16 cellular contexts compared by ENCODE assay signal in genomic region chr4:153434190-153434589, GRCh38. TPM values are rescaled to one million over a fixed set of nuclear protein-coding genes. Genes with fewer than 3 reads are reported as not detected.
DNase-seq lines count a peak whose midpoint lies in the region; ATAC-seq and TF ChIP-seq lines count a peak whose summit lies in the region.
"Had no signal": no experiment of that assay in that cellular context is flagged by ENCODE, and none has a peak within 500 bp of the region (broad histone marks: within the 10 kb centered on the region; RNA-seq: fewer than 3 reads in every experiment).

No MANE protein-coding gene starts in this region.

- no peak overlapping the region for H3K27ac ChIP-seq in CD4-positive, alpha-beta T cell (ENCODE audit: low read depth, low read length)
- H3K27ac ChIP-seq: brain microvascular endothelial cell, tibial nerve had no signal

- no peak for TF ChIP-seq CTCF in CD4-positive, alpha-beta T cell (IDR thresholded peaks at IDR 0.05)
- no peak for TF ChIP-seq CTCF in GM06990 (IDR thresholded peaks at IDR 0.05; ENCODE audit: insufficient read depth, low read length, poor library complexity, severe bottlenecking)
- TF ChIP-seq CTCF in activated B cell treated with CpG ODN at 0.5 μM for 24 hours (IDR thresholded peaks at IDR 0.05): no peak

- H3K27me3 ChIP-seq in CD4-positive, alpha-beta T cell (ENCODE audit: control insufficient read depth, insufficient read depth, low read length): no peaks in the 10 kb centered on the region
- H3K27me3 ChIP-seq in GM06990 (replicated peaks; ENCODE audit: control insufficient read depth, insufficient read depth, low read length): no peaks in the 10 kb centered on the region
- H3K27me3 ChIP-seq: brain microvascular endothelial cell, tibial nerve had no signal

- no peaks in the 10 kb centered on the region for H3K9me3 Mint-ChIP-seq in CD4-positive, alpha-beta T cell
- no peaks in the 10 kb centered on the region for H3K9me3 Mint-ChIP-seq in activated B cell treated with CpG ODN at 0.5 μM for 24 hours
- H3K9me3 Mint-ChIP-seq in naive B cell: peaks cover 0 to 2% (median 0%) of the 10 kb centered on the region in 7 donors

- peak overlapping the region; percentile 91 for H3K27ac Mint-ChIP-seq in CD4-positive, alpha-beta T cell
- H3K27ac Mint-ChIP-seq in activated B cell treated with CpG ODN at 0.5 μM for 24 hours: peak overlapping the region; percentile 93
- H3K27ac Mint-ChIP-seq in naive B cell: peak overlapping the region; percentile 69 to 96 (median 94)

- peaks cover 73% of the 10 kb centered on the region for H3K4me1 Mint-ChIP-seq in CD4-positive, alpha-beta T cell (ENCODE audit: low read depth)
- H3K4me1 Mint-ChIP-seq in activated B cell treated with CpG ODN at 0.5 μM for 24 hours (peaks cover 71% of the 10 kb centered on the region), naive B cell (peaks cover 55 to 90% (median 63%) of the 10 kb centered on the region in 3 donors)

- H3K9me3 ChIP-seq in CD4-positive, alpha-beta T cell (ENCODE audit: control insufficient read depth, low read length): no peaks in the 10 kb centered on the region
- H3K9me3 ChIP-seq: tibial nerve had no signal

- no peak for ATAC-seq in CD4-positive, alpha-beta T cell (ENCODE audit: poor library complexity)
- ATAC-seq in activated B cell treated with CpG ODN at 0.5 μM for 24 hours (ENCODE audit: low read depth) (no peak), naive B cell (ENCODE audit: low read depth in 2 of 2) (no peak), HG03565 (IDR thresholded peaks at IDR 0.05; ENCODE audit: unreplicated experiment) (no peak)

- CTCF ChIA-PET in CD4-positive, alpha-beta T cell (lab: Charles Lee): interaction anchor here (1.5 to 3.8 kb wide), 4 partner anchors 33 to 139 kb away, joined by 5 to 33 read pairs (median 20); partner anchors contain the start of gene TMEM131L
- CTCF ChIA-PET in activated B cell treated with CpG ODN at 0.5 μM for 24 hours (lab: Charles Lee): interaction anchor here (2.8 to 3.3 kb wide), 2 partner anchors 32 to 140 kb away, joined by 29 to 30 read pairs; partner anchors contain the start of gene TMEM131L

- no peaks in the 10 kb centered on the region for H3K36me3 Mint-ChIP-seq in CD4-positive, alpha-beta T cell (ENCODE audit: low read depth)
- no peaks in the 10 kb centered on the region for H3K36me3 Mint-ChIP-seq in activated B cell treated with CpG ODN at 0.5 μM for 24 hours (ENCODE audit: low read depth)
- H3K36me3 Mint-ChIP-seq in naive B cell: no peaks in the 10 kb centered on the region

- peak overlapping the region; percentile 51 for H3K4me3 ChIP-seq in GM06990 (replicated peaks; ENCODE audit: low read depth, low read length)

- DNase-seq in CD4-positive, alpha-beta T cell: no peak
- no peak for DNase-seq in GM06990 (ENCODE audit: extremely low read depth, insufficient read length)
- no peak for DNase-seq in activated B cell treated with CpG ODN at 0.5 μM for 24 hours
- DNase-seq in naive B cell: no peak
- DNase-seq in germinal center (ENCODE audit: low spot score): no peak
- no peak for DNase-seq in DMS79 treated with DMSO at 0.1 percent for 48 hours (lab: John Stamatoyannopoulos, UW)
- DNase-seq: activated CD4-positive, alpha-beta T cell treated with anti-CD3 and anti-CD28 coated beads for 48 hours; activated gamma-delta T cell; brain microvascular endothelial cell; cortex of kidney; foreskin melanocyte; NCI-H146; NCI-H446; T1000 had no signal

- H3K4me3 Mint-ChIP-seq in CD4-positive, alpha-beta T cell: peak overlapping the region; percentile 83
- peak overlapping the region; percentile 80 for H3K4me3 Mint-ChIP-seq in activated B cell treated with CpG ODN at 0.5 μM for 24 hours
- H3K4me3 Mint-ChIP-seq in naive B cell: peak overlapping the region; percentile 81 to 96 (median 86)

- H3K36me3 ChIP-seq in GM06990 (ENCODE audit: control insufficient read depth, insufficient read depth, low read length): no peaks in the 10 kb centered on the region
- H3K36me3 ChIP-seq: brain microvascular endothelial cell, tibial nerve had no signal

- intact Hi-C loops in CD4-positive, alpha-beta T cell (cut with DNase I, micrococcal nuclease): loop anchor here in 1 of 2 experiments (10.0 kb wide), 1 partner anchor 321 kb away; no protein-coding TSS in a partner anchor
- intact Hi-C loops in activated B cell treated with CpG ODN at 0.5 μM for 24 hours (cut with micrococcal nuclease): no loop called here

- H3K27me3 Mint-ChIP-seq in CD4-positive, alpha-beta T cell: no peaks in the 10 kb centered on the region
- H3K27me3 Mint-ChIP-seq in activated B cell treated with CpG ODN at 0.5 μM for 24 hours: no peaks in the 10 kb centered on the region
- no peaks in the 10 kb centered on the region for H3K27me3 Mint-ChIP-seq in naive B cell

- POLR2A ChIA-PET in CD4-positive, alpha-beta T cell (lab: Charles Lee): interaction anchor here (1.1 to 7.0 kb wide), 3 partner anchors 32 to 140 kb away, joined by 3 to 90 read pairs (median 30); partner anchors contain the start of gene TMEM131L
- POLR2A ChIA-PET in activated B cell treated with CpG ODN at 0.5 μM for 24 hours (lab: Charles Lee): interaction anchor here (0.7 to 4.7 kb wide), 4 partner anchors 32 to 139 kb away, joined by 3 to 79 read pairs (median 4); partner anchors contain the start of gene TMEM131L

RNA-seq across cellular contexts. Expression of gene TMEM131L, which starts 32.0 kb away (rescaled TPM):
- total RNA-seq in CD4-positive, alpha-beta T cell: 100 to 1,000 TPM; 101 to 106 TPM
- total RNA-seq in activated B cell treated with CpG ODN at 0.5 μM for 24 hours: 170 and 193 TPM in 2 replicates
- polyA plus RNA-seq in naive B cell (ENCODE audit: low read depth in 6 of 6): 10 to 100 TPM; 52.2 to 86.7 (median 68.1) TPM
